In the genomic region with DNA sequence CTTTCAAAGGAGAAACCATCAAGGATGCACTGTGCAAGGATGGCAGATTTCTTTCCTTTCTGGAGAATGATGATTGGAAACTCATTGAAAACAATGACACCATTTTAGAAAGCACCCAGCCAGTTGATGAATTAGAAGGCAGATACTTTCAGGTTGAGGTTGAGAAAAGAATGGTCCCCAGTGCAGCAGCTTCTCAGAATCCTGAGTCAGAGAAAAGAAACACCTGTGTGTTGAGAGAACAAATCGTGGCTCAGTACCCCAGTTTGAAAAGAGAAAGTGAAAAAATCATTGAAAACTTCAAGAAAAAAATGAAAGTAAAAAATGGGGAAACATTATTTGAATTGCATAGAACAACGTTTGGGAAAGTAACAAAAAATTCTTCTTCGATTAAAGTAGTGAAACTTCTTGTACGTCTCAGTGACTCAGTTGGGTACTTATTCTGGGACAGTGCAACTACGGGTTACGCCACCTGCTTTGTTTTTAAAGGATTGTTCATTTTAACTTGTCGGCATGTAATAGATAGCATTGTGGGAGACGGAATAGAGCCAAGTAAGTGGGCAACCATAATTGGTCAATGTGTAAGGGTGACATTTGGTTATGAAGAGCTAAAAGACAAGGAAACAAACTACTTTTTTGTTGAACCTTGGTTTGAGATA, we compare ENCODE assay signal across 12 cellular contexts. TPM values are rescaled to one million over a fixed set of nuclear protein-coding genes. Genes with fewer than 3 reads are reported as not detected.
DNase-seq lines count a peak whose midpoint lies in the region; ATAC-seq and TF ChIP-seq lines count a peak whose summit lies in the region.
"Had no signal": no experiment of that assay in that cellular context is flagged by ENCODE, and none has a peak within 500 bp of the region (broad histone marks: within the 10 kb centered on the region; RNA-seq: fewer than 3 reads in every experiment).

No MANE protein-coding gene starts in this region.

- peak overlapping the region; percentile 35 to 82 for H3K4me3 Mint-ChIP-seq in stimulated activated naive CD8-positive, alpha-beta T cell treated with anti-CD3 and anti-CD28 coated beads, Interleukin-15, amount 100 ng/mL, for 72 hours

- H3K27ac ChIP-seq in SK-N-SH (ENCODE audit: low read depth in 2 of 2, low read length in 1 of 2): no peak overlapping the region
- H3K27ac ChIP-seq: C4-2B had no signal

- H3K79me2 ChIP-seq in SK-N-SH (ENCODE audit: insufficient read depth): no peaks in the 10 kb centered on the region

- H3K27me3 ChIP-seq in SK-N-SH (ENCODE audit: insufficient read depth): no peaks in the 10 kb centered on the region

- no peak for TF ChIP-seq RAD21 in SK-N-SH (IDR thresholded peaks at IDR 0.05; ENCODE audit: low read length)

- TF ChIP-seq EP300 in SK-N-SH (IDR thresholded peaks at IDR 0.05; ENCODE audit: borderline replicate concordance in 1 of 2, low read depth in 1 of 2, low read length in 1 of 2): no peak

- no peaks in the 10 kb centered on the region for H3K4me1 ChIP-seq in SK-N-SH (ENCODE audit: control insufficient read depth in 1 of 2, insufficient read depth in 2 of 2, low read depth in 1 of 2, low read length in 1 of 2)

- TF ChIP-seq CTCF in SK-N-SH (IDR thresholded peaks at IDR 0.05): no peak

- H3K4me1 Mint-ChIP-seq in stimulated activated naive CD8-positive, alpha-beta T cell treated with anti-CD3 and anti-CD28 coated beads, Interleukin-15, amount 100 ng/mL, for 72 hours: peaks cover 35% of the 10 kb centered on the region

- H3K9me3 Mint-ChIP-seq in stimulated activated naive CD8-positive, alpha-beta T cell treated with anti-CD3 and anti-CD28 coated beads, Interleukin-15, amount 100 ng/mL, for 72 hours: peaks cover 0 to 3% of the 10 kb centered on the region in 2 donors

- no peaks in the 10 kb centered on the region for H3K9me3 ChIP-seq in SK-N-SH

- no peak overlapping the region for H2AFZ ChIP-seq in SK-N-SH (ENCODE audit: low read depth)

- peak; percentile 78 for ATAC-seq in GM21825 (IDR thresholded peaks at IDR 0.05; ENCODE audit: unreplicated experiment)
- peak; percentile 63 for ATAC-seq in HG03558 (IDR thresholded peaks at IDR 0.05; ENCODE audit: extremely low read depth, unreplicated experiment)
- ATAC-seq in stimulated activated naive CD8-positive, alpha-beta T cell treated with anti-CD3 and anti-CD28 coated beads, Interleukin-15, amount 100 ng/mL, for 72 hours: peak; percentile 96

- POLR2A ChIA-PET in SK-N-SH (lab: Yijun Ruan, JAX): no interaction called here

- CTCF ChIA-PET in SK-N-SH (lab: Yijun Ruan, JAX): interaction anchor here (1.9 kb wide), 1 partner anchor 16 kb away, joined by 10 read pairs; no protein-coding TSS in a partner anchor

- H3K36me3 ChIP-seq in SK-N-SH (replicated peaks in 1 of 2; ENCODE audit: control insufficient read depth in 1 of 2, insufficient read depth in 2 of 2, low read length in 1 of 2): peaks cover 0 to 4% of the 10 kb centered on the region in 2 experiments

- peak overlapping the region in 1 of 2 donors; percentile 84 for H3K27ac Mint-ChIP-seq in stimulated activated naive CD8-positive, alpha-beta T cell treated with anti-CD3 and anti-CD28 coated beads, Interleukin-15, amount 100 ng/mL, for 72 hours
- H3K27ac Mint-ChIP-seq: progenitor cell of endocrine pancreas had no signal

- H3K9ac ChIP-seq in SK-N-SH: no peak overlapping the region

- DNase-seq in stimulated activated CD4-positive, alpha-beta T cell treated with anti-CD3 and anti-CD28 coated beads, Interleukin-1b, Interleukin-23, amount 100 ng/mL, for 48 hours: peak; percentile 31
- no peak for DNase-seq in stimulated activated CD4-positive, alpha-beta T cell treated with anti-CD3 and anti-CD28 coated beads, Interleukin-2, amount 100 ng/mL, for 48 hours
- DNase-seq in stimulated activated naive CD8-positive, alpha-beta T cell treated with anti-CD3 and anti-CD28 coated beads, Interleukin-15, amount 100 ng/mL, for 72 hours: peak in 1 of 2 donors; percentile 41
- no peak for DNase-seq in hippocampal formation (lab: John Stamatoyannopoulos, UW)
- DNase-seq in SK-N-SH: no peak
- no peak for DNase-seq in anterior cingulate cortex (lab: John Stamatoyannopoulos, UW)
- DNase-seq: NCI-H2081 treated with DMSO at 0.1 percent for 48 hours; stimulated activated CD8-positive, alpha-beta memory T cell treated with anti-CD3 and anti-CD28 coated beads, Interleukin-4, amount 100 ng/mL, for 48 hours had no signal

- H3F3A ChIP-seq in SK-N-SH (replicated peaks; ENCODE audit: insufficient read depth): no peaks in the 10 kb centered on the region

- no peak overlapping the region for H3K4me3 ChIP-seq in SK-N-SH (ENCODE audit: low read depth in 2 of 2, low read length in 1 of 2)

- H3K9me2 ChIP-seq in SK-N-SH: no peaks in the 10 kb centered on the region

- H3K27me3 Mint-ChIP-seq in stimulated activated naive CD8-positive, alpha-beta T cell treated with anti-CD3 and anti-CD28 coated beads, Interleukin-15, amount 100 ng/mL, for 72 hours: no peaks in the 10 kb centered on the region

- no peaks in the 10 kb centered on the region for H4K20me1 ChIP-seq in SK-N-SH (ENCODE audit: insufficient read depth)

- no peak overlapping the region for H3K4me2 ChIP-seq in SK-N-SH

- 85% methylated on average over 8 of the region's 8 CpGs for whole genome bisulfite sequencing in SK-N-SH (ENCODE audit: low lambda C conversion rate)

TF ChIP-seq in SK-N-SH, 30 proteins besides CTCF, POLR2A, EP300 and RAD21:
- TF ChIP-seq MXI1 (IDR thresholded peaks at IDR 0.05; ENCODE audit: low read depth, low read length) (no peak), TCF12 (IDR thresholded peaks at IDR 0.05) (no peak), FOSL2 (IDR thresholded peaks at IDR 0.05; ENCODE audit: borderline replicate concordance, low read depth) (no peak), POLR2AphosphoS5 (IDR thresholded peaks at IDR 0.05; ENCODE audit: low read depth, low read length) (no peak), GABPA (IDR thresholded peaks at IDR 0.05; ENCODE audit: low read depth) (no peak), FOXJ3 (CRISPR knock-in tag; IDR thresholded peaks at IDR 0.05) (no peak), SMC3 (IDR thresholded peaks at IDR 0.05; ENCODE audit: low read depth, low read length) (no peak), YY1 (IDR thresholded peaks at IDR 0.05; ENCODE audit: low read depth) (no peak), EZH2phosphoT487 (IDR thresholded peaks at IDR 0.05; ENCODE audit: borderline replicate concordance, low read depth) (no peak), CHD2 (IDR thresholded peaks at IDR 0.05; ENCODE audit: low read length, partially characterized antibody) (no peak), RCOR1 (IDR thresholded peaks at IDR 0.05; ENCODE audit: low read length) (no peak)
- TF ChIP-seq, protein P1, sequence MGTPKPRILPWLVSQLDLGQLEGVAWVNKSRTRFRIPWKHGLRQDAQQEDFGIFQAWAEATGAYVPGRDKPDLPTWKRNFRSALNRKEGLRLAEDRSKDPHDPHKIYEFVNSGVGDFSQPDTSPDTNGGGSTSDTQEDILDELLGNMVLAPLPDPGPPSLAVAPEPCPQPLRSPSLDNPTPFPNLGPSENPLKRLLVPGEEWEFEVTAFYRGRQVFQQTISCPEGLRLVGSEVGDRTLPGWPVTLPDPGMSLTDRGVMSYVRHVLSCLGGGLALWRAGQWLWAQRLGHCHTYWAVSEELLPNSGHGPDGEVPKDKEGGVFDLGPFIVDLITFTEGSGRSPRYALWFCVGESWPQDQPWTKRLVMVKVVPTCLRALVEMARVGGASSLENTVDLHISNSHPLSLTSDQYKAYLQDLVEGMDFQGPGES (IDR thresholded peaks at IDR 0.05; ENCODE audit: low read depth, low read length): no peak
- TF ChIP-seq, protein P2, sequence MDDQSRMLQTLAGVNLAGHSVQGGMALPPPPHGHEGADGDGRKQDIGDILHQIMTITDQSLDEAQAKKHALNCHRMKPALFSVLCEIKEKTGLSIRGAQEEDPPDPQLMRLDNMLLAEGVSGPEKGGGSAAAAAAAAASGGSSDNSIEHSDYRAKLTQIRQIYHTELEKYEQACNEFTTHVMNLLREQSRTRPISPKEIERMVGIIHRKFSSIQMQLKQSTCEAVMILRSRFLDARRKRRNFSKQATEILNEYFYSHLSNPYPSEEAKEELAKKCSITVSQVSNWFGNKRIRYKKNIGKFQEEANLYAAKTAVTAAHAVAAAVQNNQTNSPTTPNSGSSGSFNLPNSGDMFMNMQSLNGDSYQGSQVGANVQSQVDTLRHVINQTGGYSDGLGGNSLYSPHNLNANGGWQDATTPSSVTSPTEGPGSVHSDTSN (IDR thresholded peaks at IDR 0.05): no peak
- TF ChIP-seq, protein P3, sequence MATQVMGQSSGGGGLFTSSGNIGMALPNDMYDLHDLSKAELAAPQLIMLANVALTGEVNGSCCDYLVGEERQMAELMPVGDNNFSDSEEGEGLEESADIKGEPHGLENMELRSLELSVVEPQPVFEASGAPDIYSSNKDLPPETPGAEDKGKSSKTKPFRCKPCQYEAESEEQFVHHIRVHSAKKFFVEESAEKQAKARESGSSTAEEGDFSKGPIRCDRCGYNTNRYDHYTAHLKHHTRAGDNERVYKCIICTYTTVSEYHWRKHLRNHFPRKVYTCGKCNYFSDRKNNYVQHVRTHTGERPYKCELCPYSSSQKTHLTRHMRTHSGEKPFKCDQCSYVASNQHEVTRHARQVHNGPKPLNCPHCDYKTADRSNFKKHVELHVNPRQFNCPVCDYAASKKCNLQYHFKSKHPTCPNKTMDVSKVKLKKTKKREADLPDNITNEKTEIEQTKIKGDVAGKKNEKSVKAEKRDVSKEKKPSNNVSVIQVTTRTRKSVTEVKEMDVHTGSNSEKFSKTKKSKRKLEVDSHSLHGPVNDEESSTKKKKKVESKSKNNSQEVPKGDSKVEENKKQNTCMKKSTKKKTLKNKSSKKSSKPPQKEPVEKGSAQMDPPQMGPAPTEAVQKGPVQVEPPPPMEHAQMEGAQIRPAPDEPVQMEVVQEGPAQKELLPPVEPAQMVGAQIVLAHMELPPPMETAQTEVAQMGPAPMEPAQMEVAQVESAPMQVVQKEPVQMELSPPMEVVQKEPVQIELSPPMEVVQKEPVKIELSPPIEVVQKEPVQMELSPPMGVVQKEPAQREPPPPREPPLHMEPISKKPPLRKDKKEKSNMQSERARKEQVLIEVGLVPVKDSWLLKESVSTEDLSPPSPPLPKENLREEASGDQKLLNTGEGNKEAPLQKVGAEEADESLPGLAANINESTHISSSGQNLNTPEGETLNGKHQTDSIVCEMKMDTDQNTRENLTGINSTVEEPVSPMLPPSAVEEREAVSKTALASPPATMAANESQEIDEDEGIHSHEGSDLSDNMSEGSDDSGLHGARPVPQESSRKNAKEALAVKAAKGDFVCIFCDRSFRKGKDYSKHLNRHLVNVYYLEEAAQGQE (IDR thresholded peaks at IDR 0.05; ENCODE audit: low read depth, low read length): no peak

RNA-seq across cellular contexts. Expression of a gene that starts 9.8 kb away (rescaled TPM):
- 5.9 and 8.7 TPM in 2 replicates for polyA plus RNA-seq in SK-N-SH (2012; rRNA removed)
- polyA plus RNA-seq in SK-N-SH (2012; cell fraction: cytosol; rRNA removed): 5.3 and 5.4 TPM in 2 replicates
- 20.5 and 35.0 TPM in 2 replicates for polyA plus RNA-seq in SK-N-SH (2012; cell fraction: nucleus; rRNA removed)

RNA-seq across cellular contexts. Expression of a gene that starts 19.5 kb away (rescaled TPM):
- polyA plus RNA-seq in SK-N-SH (2012; rRNA removed): 0.02 and 0.05 TPM in 2 replicates
- 0.04 and 0.08 TPM in 2 replicates for polyA plus RNA-seq in SK-N-SH (2012; cell fraction: cytosol; rRNA removed)
- polyA plus RNA-seq in SK-N-SH (2012; cell fraction: nucleus; rRNA removed): 0.11 and 0.27 TPM in 2 replicates

RNA-seq across cellular contexts. Expression of a gene that starts 45.4 kb away (rescaled TPM):
- 0.94 and 1.0 TPM in 2 replicates for polyA plus RNA-seq in SK-N-SH (2012; rRNA removed)
- 1.2 and 1.4 TPM in 2 replicates for polyA plus RNA-seq in SK-N-SH (2012; cell fraction: cytosol; rRNA removed)
- polyA plus RNA-seq in SK-N-SH (2012; cell fraction: nucleus; rRNA removed): 0.36 and 0.49 TPM in 2 replicates
